9 cellular contexts compared by ENCODE assay signal in the genomic region with DNA sequence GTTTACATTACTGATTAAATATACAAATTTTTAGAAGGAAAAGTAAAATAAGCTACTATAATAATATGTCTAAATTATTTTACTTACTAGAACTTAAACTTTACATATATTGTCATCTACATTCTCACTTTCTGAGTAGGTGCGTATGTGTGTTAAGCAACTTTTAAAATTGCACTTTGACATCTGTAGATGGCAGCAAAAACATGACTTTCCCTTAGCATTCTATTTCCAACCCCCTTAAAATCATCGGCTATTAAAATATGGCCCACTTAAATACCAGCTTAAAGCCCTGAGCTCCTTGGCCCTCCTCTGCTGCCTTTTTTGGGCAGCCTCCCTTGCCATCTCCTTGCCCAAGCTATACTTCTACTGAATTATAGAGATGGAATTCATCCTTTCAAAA.
A peak's percentile ranks its signal among the peaks of the same experiment; 100 is the strongest.
DNase-seq lines count a peak whose midpoint lies in the region; ATAC-seq, FAIRE-seq and TF ChIP-seq lines count a peak whose summit lies in the region.
"Had no signal": no experiment of that assay in that cellular context is flagged by ENCODE, and none has a peak within 500 bp of the region (broad histone marks: within the 10 kb centered on the region; RNA-seq: fewer than 3 reads in every experiment).

No MANE protein-coding gene starts in this region.

- ATAC-seq in GM19372 (IDR thresholded peaks at IDR 0.05; ENCODE audit: low read depth, unreplicated experiment), result peak; percentile 62
- peak; percentile 41 for ATAC-seq in left ventricle myocardium superior

- no peak overlapping the region for H3K4ac ChIP-seq in mesendoderm (ENCODE audit: low read depth, low read length)

- no peaks in the 10 kb centered on the region for H3F3A ChIP-seq in OCI-LY1 (ENCODE audit: insufficient read depth, low read length)

- H3K79me2 ChIP-seq in OCI-LY1 (ENCODE audit: insufficient read depth, low read length) (no peaks in the 10 kb centered on the region), mesendoderm (ENCODE audit: control insufficient read depth, insufficient read depth, low read length) (no peaks in the 10 kb centered on the region)

- H3K4me1 ChIP-seq in OCI-LY1 (ENCODE audit: insufficient read depth, low read length, severe bottlenecking) (no peaks in the 10 kb centered on the region), mesendoderm (ENCODE audit: control insufficient read depth, low read depth, low read length) (no peaks in the 10 kb centered on the region)
- H3K4me1 ChIP-seq: HAP-1 had no signal

- H2BK5ac ChIP-seq in mesendoderm (ENCODE audit: low read length), result no peak overlapping the region

- no peak overlapping the region for H2BK15ac ChIP-seq in mesendoderm (replicated peaks; ENCODE audit: low read depth)

- no peak overlapping the region for H4K8ac ChIP-seq in mesendoderm (ENCODE audit: low read depth, low read length)

- H2BK120ac ChIP-seq in mesendoderm (ENCODE audit: low read depth, low read length), result no peak overlapping the region

- H3K36me3 ChIP-seq in OCI-LY1 (ENCODE audit: insufficient read depth, low read length) (no peaks in the 10 kb centered on the region), mesendoderm (ENCODE audit: control insufficient read depth, insufficient read depth, low read length) (no peaks in the 10 kb centered on the region)
- H3K36me3 ChIP-seq: HAP-1 had no signal

- no peak overlapping the region for H2AK5ac ChIP-seq in mesendoderm (ENCODE audit: low read length)

- H3K4me2 ChIP-seq in OCI-LY1 (ENCODE audit: low read length) (no peak overlapping the region), mesendoderm (ENCODE audit: low read length) (no peak overlapping the region)

- H4K20me1 ChIP-seq in OCI-LY1 (ENCODE audit: insufficient read depth, low read length), result no peaks in the 10 kb centered on the region

- no peaks in the 10 kb centered on the region for H3K79me1 ChIP-seq in mesendoderm (ENCODE audit: low read length)

- intact Hi-C loops in left ventricle myocardium superior (cut with micrococcal nuclease), result loop anchor here (5.0 kb wide), 1 partner anchor 568 kb away; no protein-coding TSS in a partner anchor

- H3K4me3 ChIP-seq in OCI-LY1 (ENCODE audit: low read depth, low read length, poor library complexity, severe bottlenecking) (no peak overlapping the region), mesendoderm (ENCODE audit: low read length) (no peak overlapping the region)
- H3K4me3 ChIP-seq: HAP-1 had no signal

- no peak for FAIRE-seq in H54 (lab: Jason Lieb, UNC)

- no peaks in the 10 kb centered on the region for H3K27me3 ChIP-seq in OCI-LY1 (ENCODE audit: insufficient read depth, low read length)
- H3K27me3 ChIP-seq in mesendoderm (ENCODE audit: insufficient read depth, low read length, poor library complexity), result no peaks in the 10 kb centered on the region

- H3K9me2 ChIP-seq in OCI-LY1 (ENCODE audit: low read depth, low read length), result no peaks in the 10 kb centered on the region

- H3K23ac ChIP-seq in mesendoderm (ENCODE audit: low read length), result no peak overlapping the region

- H3K56ac ChIP-seq in mesendoderm (ENCODE audit: low read length), result no peak overlapping the region

- WGBS in mesendoderm (ENCODE audit: extremely low coverage, insufficient coverage, low lambda C conversion rate), result no CpG with 5 or more reads among the region's 2 CpGs

- H3K27ac ChIP-seq in OCI-LY1 (ENCODE audit: low read depth, low read length, poor library complexity, severe bottlenecking), result no peak overlapping the region
- H3K27ac ChIP-seq in mesendoderm (ENCODE audit: low read depth, low read length), result no peak overlapping the region

- H2AFZ ChIP-seq in OCI-LY1 (ENCODE audit: low read length), result no peak overlapping the region

- no peak overlapping the region for H3K18ac ChIP-seq in mesendoderm (ENCODE audit: low read length)

- peak; percentile 42 for TF ChIP-seq CTCF in AG09319 (IDR thresholded peaks at IDR 0.05; ENCODE audit: low read depth, low read length)
- TF ChIP-seq CTCF in OCI-LY1 (IDR thresholded peaks at IDR 0.05; ENCODE audit: low read length), result peak; percentile 52

- H3K9me3 ChIP-seq in OCI-LY1 (ENCODE audit: low read length), result no peaks in the 10 kb centered on the region
- H3K9me3 ChIP-seq: HAP-1 had no signal

- no peak overlapping the region for H3K9ac ChIP-seq in OCI-LY1 (ENCODE audit: low read length)
- H3K9ac ChIP-seq in mesendoderm (ENCODE audit: low read length), result no peak overlapping the region

- TF ChIP-seq POLR2A in H54 (IDR thresholded peaks at IDR 0.05; ENCODE audit: low read depth, low read length), result no peak

- no peak overlapping the region for H4K5ac ChIP-seq in mesendoderm (ENCODE audit: low read length)

- no peak for DNase-seq in AG09319 (ENCODE audit: extremely low read depth, low read depth)
- no peak for DNase-seq in left ventricle myocardium superior
- DNase-seq in 8988T, result no peak
- no peak for DNase-seq in mesendoderm
- DNase-seq in GM19240 (ENCODE audit: insufficient read length, low spot score), result no peak
- DNase-seq in H54 (ENCODE audit: insufficient read length, low spot score), result no peak
